ENCODE assay signal across 9 cellular contexts in genomic region chr10:86365346-86366032, GRCh38. TPM values are rescaled to one million over a fixed set of nuclear protein-coding genes. Genes with fewer than 3 reads are reported as not detected.
A peak's percentile ranks its signal among the peaks of the same experiment; 100 is the strongest.
DNase-seq lines count a peak whose midpoint lies in the region; ATAC-seq, FAIRE-seq and TF ChIP-seq lines count a peak whose summit lies in the region.
"Had no signal": no experiment of that assay in that cellular context is flagged by ENCODE, and none has a peak within 500 bp of the region (broad histone marks: within the 10 kb centered on the region; RNA-seq: fewer than 3 reads in every experiment).

No MANE protein-coding gene starts in this region.

- DNase-seq in cardiac muscle cell (ENCODE audit: low read depth in 1 of 2, low spot score in 1 of 2): no peak
- no peak for DNase-seq in left cardiac atrium
- DNase-seq in caudate nucleus (lab: John Stamatoyannopoulos, UW): peak in 22 of 61 donors; percentile 44 to 74 (median 58)
- DNase-seq in midbrain (lab: John Stamatoyannopoulos, UW): peak; percentile 45
- no peak for DNase-seq in uterus
- no peak for DNase-seq in cerebellar nuclear complex (lab: John Stamatoyannopoulos, UW)
- DNase-seq in H54 (ENCODE audit: insufficient read length, low spot score): no peak
- DNase-seq: SIG-M5 had no signal

- H3K27ac ChIP-seq in cardiac muscle cell: no peak overlapping the region
- peak overlapping the region; percentile 82 for H3K27ac ChIP-seq in caudate nucleus (ENCODE audit: low read depth, low read length)
- peak overlapping the region in 1 of 2 donors; percentile 58 for H3K27ac ChIP-seq in uterus

- H3K4me3 ChIP-seq in cardiac muscle cell (peak overlapping the region; percentile 54), uterus (peak overlapping the region; percentile 46 to 65)

- FAIRE-seq in H54 (lab: Jason Lieb, UNC): no peak

- ATAC-seq in left cardiac atrium (no peak), HG03439 (IDR thresholded peaks at IDR 0.05; ENCODE audit: unreplicated experiment) (no peak)

- TF ChIP-seq CTCF in cardiac muscle cell (IDR thresholded peaks at IDR 0.05; ENCODE audit: low read depth, low read length) (no peak), uterus (IDR thresholded peaks at IDR 0.05) (no peak)

- H3K9me3 ChIP-seq in cardiac muscle cell (ENCODE audit: low read depth): no peaks in the 10 kb centered on the region
- no peaks in the 10 kb centered on the region for H3K9me3 ChIP-seq in uterus

- intact Hi-C loops in left cardiac atrium (cut with DNase I): loop anchor here in 1 of 2 donors (10.0 kb wide), 1 partner anchor 581 kb away; no protein-coding TSS in a partner anchor
- intact Hi-C loops in uterus (cut with DNase I; ENCODE audit: low total_unique reads): no loop called here

- H3K36me3 ChIP-seq in cardiac muscle cell (no peaks in the 10 kb centered on the region), uterus (no peaks in the 10 kb centered on the region)

- TF ChIP-seq POLR2A in uterus (IDR thresholded peaks at IDR 0.05): no peak
- TF ChIP-seq POLR2A in H54 (IDR thresholded peaks at IDR 0.05; ENCODE audit: low read depth, low read length): no peak

- H3K27me3 ChIP-seq in cardiac muscle cell (peaks cover 83% of the 10 kb centered on the region), uterus (no peaks in the 10 kb centered on the region)

- H3K4me1 ChIP-seq in cardiac muscle cell (ENCODE audit: low read depth) (peaks cover 14% of the 10 kb centered on the region), uterus (peaks cover 0 to 15% of the 10 kb centered on the region in 2 donors)

RNA-seq across cellular contexts. Expression of gene GRID1, which starts 1.1 kb away (rescaled TPM):
- total RNA-seq in cardiac muscle cell (1.5 and 2.3 TPM in 2 replicates), left cardiac atrium (under 1 TPM; 0.52 to 0.59 TPM), uterus (1 to 10 TPM in 3 of 4 donors, under 1 TPM in 1; 0.88 to 7.3 (median 4.1) TPM)
- 0.47 and 1.6 TPM in 2 replicates for polyA plus RNA-seq in cardiac muscle cell
